In the genomic region with DNA sequence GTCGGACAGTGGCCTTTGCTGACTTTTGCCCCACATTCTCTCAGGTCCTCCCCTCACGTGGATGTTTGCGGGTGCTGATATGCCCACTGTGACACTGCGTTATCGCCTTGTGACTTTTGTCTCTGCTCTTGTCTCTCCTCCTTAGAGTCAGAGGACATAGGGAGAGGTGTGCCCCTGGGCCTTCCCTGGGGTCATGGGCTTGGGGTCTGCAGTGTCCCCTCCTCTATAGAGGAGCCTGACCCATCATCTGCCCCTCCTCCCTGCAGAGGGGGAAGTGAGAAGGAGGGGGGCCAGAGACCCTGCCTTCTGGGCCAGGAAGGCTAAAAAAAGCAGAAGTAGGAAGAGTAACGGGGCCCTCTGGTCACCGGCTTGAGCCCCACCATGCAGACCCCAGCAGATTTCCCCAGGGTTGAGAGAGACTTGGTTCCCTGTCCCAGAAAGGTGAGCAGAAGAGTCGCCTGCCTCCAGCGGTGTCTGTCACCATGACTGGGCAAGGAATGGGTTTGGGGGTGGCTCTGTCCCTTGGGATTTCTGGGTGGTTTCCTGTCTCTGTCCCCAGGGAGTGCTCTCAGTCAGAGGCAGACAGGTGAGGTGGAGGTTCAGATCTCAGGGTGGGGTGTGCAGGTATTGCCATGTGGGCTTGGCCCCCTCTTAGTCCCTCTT, we compare ENCODE assay signal across 8 cellular contexts. TPM values are rescaled to one million over a fixed set of nuclear protein-coding genes. Genes with fewer than 3 reads are reported as not detected.
DNase-seq lines count a peak whose midpoint lies in the region; ATAC-seq, FAIRE-seq and TF ChIP-seq lines count a peak whose summit lies in the region.
"Had no signal": no experiment of that assay in that cellular context is flagged by ENCODE, and none has a peak within 500 bp of the region (broad histone marks: within the 10 kb centered on the region; RNA-seq: fewer than 3 reads in every experiment).

No MANE protein-coding gene starts in this region.

- peak overlapping the region; percentile 34 to 93 for H3K27ac ChIP-seq in small intestine (ENCODE audit: low read depth in 1 of 2, low read length in 1 of 2)

- H3K4me1 ChIP-seq in small intestine (ENCODE audit: control insufficient read depth in 2 of 2, insufficient read depth in 1 of 2, low read depth in 1 of 2, low read length in 1 of 2), result no peaks in the 10 kb centered on the region

- WGBS in small intestine, 3 donors, result 74 to 91% (median 88%) methylated on average over 9 of the region's 9 CpGs

- H3K27me3 ChIP-seq in small intestine (ENCODE audit: control insufficient read depth in 2 of 2, insufficient read depth in 2 of 2, low read length in 2 of 2), result no peaks in the 10 kb centered on the region
- H3K27me3 ChIP-seq: cardiac muscle cell had no signal

- no peak for FAIRE-seq in small intestine (lab: Jason Lieb, UNC)

- H3K36me3 ChIP-seq in small intestine (ENCODE audit: control insufficient read depth in 2 of 2, insufficient read depth in 2 of 2, low read length in 2 of 2), result peaks cover 0 to 15% of the 10 kb centered on the region in 2 donors
- H3K36me3 ChIP-seq: cardiac muscle cell had no signal

- peak overlapping the region; percentile 76 to 95 for H3K4me3 Mint-ChIP-seq in effector memory CD8-positive, alpha-beta T cell
- H3K4me3 Mint-ChIP-seq in osteocyte (ENCODE audit: unreplicated experiment), result no peak overlapping the region

- peaks cover 78 to 86% of the 10 kb centered on the region in 2 donors for H3K4me1 Mint-ChIP-seq in effector memory CD8-positive, alpha-beta T cell (ENCODE audit: low read depth in 2 of 2)
- peaks cover 6% of the 10 kb centered on the region for H3K4me1 Mint-ChIP-seq in osteocyte (ENCODE audit: unreplicated experiment)

- no peak for TF ChIP-seq CTCF in osteocyte (IDR thresholded peaks at IDR 0.05)

- peak overlapping the region; percentile 94 to 95 for H3K27ac Mint-ChIP-seq in effector memory CD8-positive, alpha-beta T cell
- H3K27ac Mint-ChIP-seq in osteocyte (ENCODE audit: unreplicated experiment), result no peak overlapping the region

- peaks cover 32% of the 10 kb centered on the region for H3K36me3 Mint-ChIP-seq in effector memory CD8-positive, alpha-beta T cell (ENCODE audit: insufficient read depth)
- H3K36me3 Mint-ChIP-seq in osteocyte (ENCODE audit: unreplicated experiment), result no peaks in the 10 kb centered on the region

- no peaks in the 10 kb centered on the region for H3K9me3 Mint-ChIP-seq in effector memory CD8-positive, alpha-beta T cell
- no peaks in the 10 kb centered on the region for H3K9me3 Mint-ChIP-seq in osteocyte (ENCODE audit: unreplicated experiment)

- DNase-seq in NOMO-1 treated with dmso at 0.1 percent for 144 hours (lab: John Stamatoyannopoulos, UW; ENCODE audit: unreplicated experiment) (peak; percentile 22), small intestine (no peak), AG20443 (ENCODE audit: low spot score) (no peak), osteocyte (ENCODE audit: extremely low spot score, unreplicated experiment) (no peak)
- no peak for DNase-seq in effector memory CD8-positive, alpha-beta T cell

- no peaks in the 10 kb centered on the region for H3K27me3 Mint-ChIP-seq in effector memory CD8-positive, alpha-beta T cell
- no peaks in the 10 kb centered on the region for H3K27me3 Mint-ChIP-seq in osteocyte (ENCODE audit: unreplicated experiment)

- H3K9me3 ChIP-seq in small intestine (ENCODE audit: control insufficient read depth, low read depth), result no peaks in the 10 kb centered on the region

- no peak for ATAC-seq in effector memory CD8-positive, alpha-beta T cell (replicated peaks)
- no peak for ATAC-seq in HG03108 (IDR thresholded peaks at IDR 0.05; ENCODE audit: unreplicated experiment)

- H3K4me3 ChIP-seq in small intestine (ENCODE audit: low read depth in 1 of 2, low read length in 2 of 2), result no peak overlapping the region
- H3K4me3 ChIP-seq: cardiac muscle cell had no signal

- TF ChIP-seq POLR2A in GM18951 (IDR thresholded peaks at IDR 0.05; ENCODE audit: extremely low read depth, insufficient read depth, insufficient read length), result peak; percentile 37

- in situ Hi-C loops in GM18951 (cut with MboI; ENCODE audit: low sequenced_read_pairs, unreplicated experiment), result no loop called here

RNA-seq across cellular contexts. Expression of gene RPS6KA1, which starts 13.4 kb away (rescaled TPM):
- 100 to 1,000 TPM in 2 of 3 donors, 10 to 100 TPM in 1; 60.9 to 223 (median 178) TPM for polyA plus RNA-seq in small intestine
- 4.4 TPM in 2 replicates for total RNA-seq in osteocyte
